ENCODE assay signal across 9 cellular contexts in genomic region chr1:226002667-226003501, GRCh38. TPM values are rescaled to one million over a fixed set of nuclear protein-coding genes. Genes with fewer than 3 reads are reported as not detected.
A peak's percentile ranks its signal among the peaks of the same experiment; 100 is the strongest.
DNase-seq lines count a peak whose midpoint lies in the region; ATAC-seq and TF ChIP-seq lines count a peak whose summit lies in the region.
"Had no signal": no experiment of that assay in that cellular context is flagged by ENCODE, and none has a peak within 500 bp of the region (broad histone marks: within the 10 kb centered on the region; RNA-seq: fewer than 3 reads in every experiment).

No MANE protein-coding gene starts in this region.

- H3K4me3 ChIP-seq in left lung (peak overlapping the region; percentile 2 to 11), upper lobe of right lung (peak overlapping the region; percentile 6)

- peak overlapping the region; percentile 88 for H3K27ac ChIP-seq in caudate nucleus (ENCODE audit: low read depth, low read length)
- H3K27ac ChIP-seq in left lung, result peak overlapping the region; percentile 87 to 100
- peak overlapping the region; percentile 100 for H3K27ac ChIP-seq in upper lobe of right lung
- H3K27ac ChIP-seq: KMS-11 had no signal

- TF ChIP-seq CTCF in left lung (IDR thresholded peaks at IDR 0.05) (no peak), upper lobe of right lung (IDR thresholded peaks at IDR 0.05) (no peak)

- no peaks in the 10 kb centered on the region for H3K9me3 ChIP-seq in left lung
- H3K9me3 ChIP-seq in upper lobe of right lung, result no peaks in the 10 kb centered on the region

- no peaks in the 10 kb centered on the region for H3K36me3 ChIP-seq in left lung
- H3K36me3 ChIP-seq in upper lobe of right lung, result no peaks in the 10 kb centered on the region

- H3K4me1 ChIP-seq in left lung (peaks cover 4 to 51% of the 10 kb centered on the region in 2 donors), upper lobe of right lung (peaks cover 41% of the 10 kb centered on the region)

- intact Hi-C loops in left lung (cut with DNase I) (no loop called here), upper lobe of right lung (cut with DNase I) (no loop called here)

- H3K27me3 ChIP-seq in left lung, result no peaks in the 10 kb centered on the region
- no peaks in the 10 kb centered on the region for H3K27me3 ChIP-seq in upper lobe of right lung

- peak; percentile 74 for DNase-seq in CMK (ENCODE audit: low read depth)
- peak in 75 of 76 experiments; percentile 34 to 94 (median 81) for DNase-seq in HUDEP-2 (lab: John Stamatoyannopoulos, UW; ENCODE audit: unreplicated experiment in 76 of 76)
- DNase-seq in caudate nucleus (lab: John Stamatoyannopoulos, UW), result peak in 14 of 61 donors; percentile 4 to 53 (median 14)
- DNase-seq in left lung, result peak in 1 of 2 donors; percentile 77
- peak; percentile 82 for DNase-seq in upper lobe of right lung
- DNase-seq in dedifferentiated amniotic fluid mesenchymal stem cell (ENCODE audit: extremely low spot score), result no peak

- ATAC-seq in left lung (peak; percentile 3), upper lobe of right lung (peak; percentile 51), GM18868 (IDR thresholded peaks at IDR 0.05; ENCODE audit: unreplicated experiment) (no peak)

TF ChIP-seq in PFSK-1, 5 proteins besides CTCF, POLR2A, EP300 and RAD21:
- TF ChIP-seq POLR2AphosphoS5 (IDR thresholded peaks at IDR 0.05; ENCODE audit: low read depth, low read length), result peak; percentile 49
- no peak for TF ChIP-seq TAF1 (IDR thresholded peaks at IDR 0.05; ENCODE audit: borderline replicate concordance, insufficient read depth, low read length)

RNA-seq across cellular contexts. Expression of gene SDE2, which starts 3.7 kb away (rescaled TPM):
- polyA plus RNA-seq in PFSK-1 (2012; ENCODE audit: insufficient read length, low read depth), result 10.1 TPM
- total RNA-seq in left lung (10 to 100 TPM; 15.8 to 17.1 TPM), upper lobe of right lung (21.8 TPM)

RNA-seq across cellular contexts. Expression of gene H3-3A, which starts 59.6 kb away (rescaled TPM):
- 166 TPM for polyA plus RNA-seq in PFSK-1 (2012; ENCODE audit: insufficient read length, low read depth)
- 100 to 1,000 TPM; 444 to 608 TPM for total RNA-seq in left lung
- total RNA-seq in upper lobe of right lung, result 435 TPM
